ENCODE assay signal across 8 cellular contexts in genomic region chr11:9314291-9315077, GRCh38. TPM values are rescaled to one million over a fixed set of nuclear protein-coding genes. Genes with fewer than 3 reads are reported as not detected.
DNase-seq lines count a peak whose midpoint lies in the region; TF ChIP-seq lines count a peak whose summit lies in the region.

TSS of gene TMEM41B (minus strand) at chr11:9314593. CDS start at chr11:9314441, 152 bp downstream.

- H2AFZ ChIP-seq in MM.1S (ENCODE audit: low read length), result peak within 1 kb of the TSS; percentile 92
- peak within 1 kb of the TSS; percentile 88 for H2AFZ ChIP-seq in neural progenitor cell (replicated peaks)

- H3K4me1 ChIP-seq in ES-I3 (ENCODE audit: insufficient read depth, low read length) (peaks cover 4% of the 10 kb centered on the region; the same call in 1 of the 2 replicates), HAP-1 (peaks cover 35% of the 10 kb centered on the region), MM.1S (ENCODE audit: low read length) (peaks cover 4% of the 10 kb centered on the region; the same call in 1 of the 2 replicates), neural progenitor cell (peaks cover 31% of the 10 kb centered on the region)

- H3K4me1 Mint-ChIP-seq in neural progenitor cell, result peaks cover 36% of the 10 kb centered on the region

- peaks cover 47% of the 10 kb centered on the region for H3K79me2 ChIP-seq in MM.1S (ENCODE audit: low read length)
- H3K79me2 ChIP-seq in neural progenitor cell (ENCODE audit: low read depth), result peaks cover 48% of the 10 kb centered on the region

- DNase-seq in HAP-1 (ENCODE audit: low spot score in 2 of 2) (peak; percentile 99 to 100), MM.1S (peak; percentile 99), SIG-M5 (lab: John Stamatoyannopoulos, UW) (peak; percentile 86), activated gamma-delta T cell treated with Interleukin-2 at 50 U/mL for 16 hours (peak; percentile 100), foreskin fibroblast (peak; percentile 99), neural progenitor cell (ENCODE audit: low spot score) (peak; percentile 99), stromal cell of bone marrow (ENCODE audit: low read depth) (peak; percentile 98)

- H4K20me1 ChIP-seq in MM.1S (ENCODE audit: insufficient read depth, low read length) (no peaks in the 10 kb centered on the region), neural progenitor cell (ENCODE audit: low read depth) (peaks cover 10% of the 10 kb centered on the region)

- H3K9me3 ChIP-seq in ES-I3 (ENCODE audit: control insufficient read depth, insufficient read depth, low read length) (no peaks in the 10 kb centered on the region), HAP-1 (no peaks in the 10 kb centered on the region), MM.1S (replicated peaks; ENCODE audit: insufficient read depth, low read length) (no peaks in the 10 kb centered on the region), neural progenitor cell (ENCODE audit: low read depth) (no peaks in the 10 kb centered on the region)

- H3K4me3 ChIP-seq in HAP-1, result peak within 1 kb of the TSS; percentile 94
- H3K4me3 ChIP-seq in MM.1S (ENCODE audit: low read length), result peak within 1 kb of the TSS; percentile 94
- H3K4me3 ChIP-seq in foreskin fibroblast (ENCODE audit: low read depth in 1 of 2, low read length in 2 of 2), result peak within 1 kb of the TSS; percentile 84 to 98
- peak within 1 kb of the TSS; percentile 94 for H3K4me3 ChIP-seq in neural progenitor cell

- peak within 1 kb of the TSS; percentile 80 for H3K27ac ChIP-seq in MM.1S (ENCODE audit: low read length)
- peak within 1 kb of the TSS; percentile 96 for H3K27ac ChIP-seq in neural progenitor cell

- no peaks in the 10 kb centered on the region for H3K27me3 ChIP-seq in HAP-1 (ENCODE audit: low read depth)
- no peaks in the 10 kb centered on the region for H3K27me3 ChIP-seq in MM.1S (replicated peaks; ENCODE audit: insufficient read depth, low read length)
- no peaks in the 10 kb centered on the region for H3K27me3 ChIP-seq in neural progenitor cell

- H3K36me3 ChIP-seq in ES-I3 (ENCODE audit: insufficient read depth, low read length), result no peaks in the 10 kb centered on the region
- no peaks in the 10 kb centered on the region for H3K36me3 ChIP-seq in HAP-1 (replicated peaks)
- H3K36me3 ChIP-seq in MM.1S (replicated peaks; ENCODE audit: insufficient read depth, low read length), result no peaks in the 10 kb centered on the region
- H3K36me3 ChIP-seq in neural progenitor cell, result no peaks in the 10 kb centered on the region

- H3K27me3 Mint-ChIP-seq in neural progenitor cell (ENCODE audit: insufficient read depth, low read depth), result peaks cover 14% of the 10 kb centered on the region

- H3K9me2 ChIP-seq in MM.1S (replicated peaks; ENCODE audit: insufficient read depth, low read length), result no peaks in the 10 kb centered on the region

- in situ Hi-C loops in HAP-1 (cut with MboI; ENCODE audit: low sequenced_read_pairs), result loop anchor here (5.0 kb wide), 1 partner anchor 73 kb away; no protein-coding TSS in a partner anchor

- H3F3A ChIP-seq in MM.1S (ENCODE audit: insufficient read depth, low read length) (peaks cover 14% of the 10 kb centered on the region), neural progenitor cell (ENCODE audit: low read depth) (peaks cover 44% of the 10 kb centered on the region)

- H3K4me2 ChIP-seq in MM.1S (ENCODE audit: low read depth, low read length), result peak within 1 kb of the TSS; percentile 95
- H3K4me2 ChIP-seq in neural progenitor cell, result peak within 1 kb of the TSS; percentile 88

- H3K9ac ChIP-seq in ES-I3 (ENCODE audit: low read depth, low read length), result peak within 1 kb of the TSS; percentile 60
- peak within 1 kb of the TSS; percentile 87 for H3K9ac ChIP-seq in MM.1S (ENCODE audit: low read length)
- peak within 1 kb of the TSS; percentile 93 for H3K9ac ChIP-seq in neural progenitor cell

- peak within 1 kb of the TSS; percentile 96 for H3K4me3 Mint-ChIP-seq in neural progenitor cell

- H3K36me3 Mint-ChIP-seq in neural progenitor cell, result peaks cover 15% of the 10 kb centered on the region

- TF ChIP-seq CTCF in MM.1S (IDR thresholded peaks at IDR 0.05; ENCODE audit: low read length) (no peak), foreskin fibroblast (IDR thresholded peaks at IDR 0.05; ENCODE audit: low read depth, low read length) (peak; percentile 20), neural progenitor cell (IDR thresholded peaks at IDR 0.05) (no peak)

- H3K9me3 Mint-ChIP-seq in neural progenitor cell, result peaks cover 3% of the 10 kb centered on the region

- peak within 1 kb of the TSS; percentile 99 for H3K27ac Mint-ChIP-seq in neural progenitor cell

RNA-seq across cellular contexts. Expression of gene TMEM41B, which starts in this region (rescaled TPM):
- 51.6 and 82.4 TPM in 2 replicates for total RNA-seq in neural progenitor cell (ENCODE audit: low replicate concordance)

Comparison
In these comparisons a context has a peak if more than half of its experiments do, and no peak if none do; other contexts are left out.
1. Peak in every context shown above with its lines: DNase-seq, H3K4me3 ChIP-seq and H3K27ac ChIP-seq.